ENCODE assay signal across 9 cellular contexts in the genomic region with DNA sequence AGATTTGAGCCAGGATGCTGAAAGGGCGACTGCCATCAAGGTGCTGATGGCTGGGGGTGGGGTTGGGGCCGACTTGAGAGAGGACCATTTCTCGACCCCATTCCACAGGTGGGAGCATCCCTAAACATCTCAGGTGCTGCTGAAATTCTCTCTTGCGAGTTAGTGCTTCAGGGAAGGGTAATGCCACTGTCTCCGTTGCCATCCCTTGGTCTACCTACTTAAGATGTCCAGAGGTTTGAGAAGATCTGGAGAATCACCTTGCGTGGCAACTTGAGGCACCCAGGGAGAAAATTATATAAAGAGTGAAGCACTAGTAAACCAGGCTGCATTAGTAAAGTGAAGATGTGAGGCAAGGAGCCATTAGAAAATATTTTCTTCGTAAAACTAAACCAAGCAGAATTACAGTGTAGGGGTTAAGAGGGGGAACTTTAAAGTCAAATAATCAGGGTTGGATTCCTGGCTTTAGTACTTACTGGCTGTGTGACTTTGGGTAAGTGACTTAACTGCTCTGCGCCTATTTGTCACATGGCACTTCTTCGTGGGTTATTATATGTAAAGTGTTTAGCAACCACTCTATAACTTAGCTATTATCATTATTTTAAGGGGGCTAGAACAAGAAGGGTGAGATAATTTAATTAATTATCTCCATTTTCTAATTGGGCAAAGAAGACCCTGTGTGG. TPM values are rescaled to one million over a fixed set of nuclear protein-coding genes. Genes with fewer than 3 reads are reported as not detected.
DNase-seq lines count a peak whose midpoint lies in the region; ATAC-seq, FAIRE-seq and TF ChIP-seq lines count a peak whose summit lies in the region.
"Had no signal": no experiment of that assay in that cellular context is flagged by ENCODE, and none has a peak within 500 bp of the region (broad histone marks: within the 10 kb centered on the region; RNA-seq: fewer than 3 reads in every experiment).

No MANE protein-coding gene starts in this region.

- peak overlapping the region; percentile 74 for H3K4me3 Mint-ChIP-seq in glutamatergic neuron (ENCODE audit: unreplicated experiment)

- H3K9me3 Mint-ChIP-seq in glutamatergic neuron (ENCODE audit: unreplicated experiment) = peaks cover 5% of the 10 kb centered on the region

- no peak for ATAC-seq in HG02642 (IDR thresholded peaks at IDR 0.05; ENCODE audit: poor library complexity, unreplicated experiment)
- no peak for ATAC-seq in GM21786 (IDR thresholded peaks at IDR 0.05; ENCODE audit: unreplicated experiment)
- ATAC-seq in GM21723 (IDR thresholded peaks at IDR 0.05; ENCODE audit: unreplicated experiment) = no peak

- H3K27me3 ChIP-seq in WERI-Rb-1 (ENCODE audit: insufficient read depth, low read depth, severe bottlenecking) = peaks cover 20% of the 10 kb centered on the region
- no peaks in the 10 kb centered on the region for H3K27me3 ChIP-seq in skeletal muscle tissue (ENCODE audit: control insufficient read depth in 3 of 3, insufficient read depth in 3 of 3, low read length in 3 of 3)

- H3K36me3 ChIP-seq in WERI-Rb-1 (no peaks in the 10 kb centered on the region), skeletal muscle tissue (ENCODE audit: control insufficient read depth in 3 of 3, insufficient read depth in 3 of 3, low read length in 3 of 3) (no peaks in the 10 kb centered on the region)

- H3K9me3 ChIP-seq in WERI-Rb-1 (ENCODE audit: severe bottlenecking) = no peaks in the 10 kb centered on the region
- no peaks in the 10 kb centered on the region for H3K9me3 ChIP-seq in skeletal muscle tissue (ENCODE audit: control insufficient read depth in 3 of 3, low read length in 3 of 3)

- H3K4me1 Mint-ChIP-seq in glutamatergic neuron (ENCODE audit: low read depth, unreplicated experiment) = peaks cover 42% of the 10 kb centered on the region

- no peaks in the 10 kb centered on the region for H3K36me3 Mint-ChIP-seq in glutamatergic neuron (ENCODE audit: unreplicated experiment)

- H3K4me3 ChIP-seq in WERI-Rb-1 (ENCODE audit: low read depth, low read length) (peak overlapping the region; percentile 64), skeletal muscle tissue (ENCODE audit: low read length in 3 of 3) (peak overlapping the region; percentile 72 to 92 (median 87))

- DNase-seq in GM18507 (ENCODE audit: extremely low spot score, insufficient read length, low read depth) = no peak
- DNase-seq in WERI-Rb-1 = no peak
- DNase-seq in glutamatergic neuron = no peak
- no peak for DNase-seq in NCI-H2081 (lab: John Stamatoyannopoulos, UW)

- peak; percentile 67 for FAIRE-seq in GM18507 (lab: Jason Lieb, UNC)
- FAIRE-seq: urothelium cell line had no signal

- H3K27me3 Mint-ChIP-seq in glutamatergic neuron (ENCODE audit: unreplicated experiment) = peaks cover 7% of the 10 kb centered on the region

- peaks cover 42 to 54% (median 45%) of the 10 kb centered on the region in 3 donors for H3K4me1 ChIP-seq in skeletal muscle tissue (ENCODE audit: control insufficient read depth in 3 of 3, insufficient read depth in 3 of 3, low read length in 3 of 3)

- TF ChIP-seq CTCF in WERI-Rb-1 (IDR thresholded peaks at IDR 0.05; ENCODE audit: low read depth, low read length) (no peak), glutamatergic neuron (IDR thresholded peaks at IDR 0.05; ENCODE audit: partially characterized antibody, unreplicated experiment) (no peak)

- H3K9ac ChIP-seq in skeletal muscle tissue (ENCODE audit: low read depth in 1 of 3, low read length in 3 of 3) = peak overlapping the region; percentile 27 to 96 (median 75)

- H3K27ac ChIP-seq in WERI-Rb-1 (no peak overlapping the region), skeletal muscle tissue (ENCODE audit: low read depth, low read length) (peak overlapping the region; percentile 58)

- no peak overlapping the region for H3K27ac Mint-ChIP-seq in glutamatergic neuron (ENCODE audit: unreplicated experiment)

RNA-seq across cellular contexts. Expression of gene RFTN1, which starts 0.7 kb away (rescaled TPM):
- total RNA-seq in glutamatergic neuron (ENCODE audit: unreplicated experiment) = 6.4 TPM
- total RNA-seq in skeletal muscle tissue = 15.7 TPM
